Comparison of ENCODE assay signal across 3 cellular contexts in genomic region chr17:78127240-78127887, GRCh38.
TF ChIP-seq lines count a peak whose summit lies in the region.

No MANE protein-coding gene starts in this region.

TF ChIP-seq in SK-N-SH, 30 proteins besides CTCF, POLR2A, EP300 and RAD21 (continued from another document):
- TF ChIP-seq MXI1 (IDR thresholded peaks at IDR 0.05; ENCODE audit: low read depth, low read length) (no peak), FOSL2 (IDR thresholded peaks at IDR 0.05; ENCODE audit: borderline replicate concordance, low read depth) (no peak), JUND (IDR thresholded peaks at IDR 0.05) (no peak)

TF ChIP-seq in SK-N-SH treated with all-trans-retinoic acid at 6 μM for 48 hours, 23 proteins besides CTCF, POLR2A, EP300 and RAD21:
- TF ChIP-seq TSHZ2 (CRISPR knock-in tag; IDR thresholded peaks at IDR 0.05) (no peak), ARNTL (CRISPR knock-in tag; IDR thresholded peaks at IDR 0.05; ENCODE audit: borderline replicate concordance, low read depth) (no peak), OSR1 (CRISPR knock-in tag; IDR thresholded peaks at IDR 0.05) (no peak), ESRRG (CRISPR knock-in tag; IDR thresholded peaks at IDR 0.05) (no peak), ZFP30 (CRISPR knock-in tag; IDR thresholded peaks at IDR 0.05) (no peak), ZFP3 (CRISPR knock-in tag; IDR thresholded peaks at IDR 0.05) (no peak), ZNF8 (CRISPR knock-in tag; IDR thresholded peaks at IDR 0.05) (no peak), ZNF565 (CRISPR knock-in tag; conservative IDR thresholded peaks at IDR 0.05; ENCODE audit: low read depth) (no peak), TOX (CRISPR knock-in tag; IDR thresholded peaks at IDR 0.05; ENCODE audit: borderline replicate concordance) (no peak), TCF4 (CRISPR knock-in tag; IDR thresholded peaks at IDR 0.05; ENCODE audit: borderline replicate concordance) (no peak), PPARA (CRISPR knock-in tag; IDR thresholded peaks at IDR 0.05; ENCODE audit: borderline replicate concordance) (no peak), BACH2 (CRISPR knock-in tag; IDR thresholded peaks at IDR 0.05; ENCODE audit: borderline replicate concordance) (no peak), ZC3H10 (CRISPR knock-in tag; IDR thresholded peaks at IDR 0.05) (no peak), POU6F1 (CRISPR knock-in tag; IDR thresholded peaks at IDR 0.05; ENCODE audit: borderline replicate concordance, low read depth) (no peak), RARB (CRISPR knock-in tag; IDR thresholded peaks at IDR 0.05) (no peak)
- TF ChIP-seq, protein P1, sequence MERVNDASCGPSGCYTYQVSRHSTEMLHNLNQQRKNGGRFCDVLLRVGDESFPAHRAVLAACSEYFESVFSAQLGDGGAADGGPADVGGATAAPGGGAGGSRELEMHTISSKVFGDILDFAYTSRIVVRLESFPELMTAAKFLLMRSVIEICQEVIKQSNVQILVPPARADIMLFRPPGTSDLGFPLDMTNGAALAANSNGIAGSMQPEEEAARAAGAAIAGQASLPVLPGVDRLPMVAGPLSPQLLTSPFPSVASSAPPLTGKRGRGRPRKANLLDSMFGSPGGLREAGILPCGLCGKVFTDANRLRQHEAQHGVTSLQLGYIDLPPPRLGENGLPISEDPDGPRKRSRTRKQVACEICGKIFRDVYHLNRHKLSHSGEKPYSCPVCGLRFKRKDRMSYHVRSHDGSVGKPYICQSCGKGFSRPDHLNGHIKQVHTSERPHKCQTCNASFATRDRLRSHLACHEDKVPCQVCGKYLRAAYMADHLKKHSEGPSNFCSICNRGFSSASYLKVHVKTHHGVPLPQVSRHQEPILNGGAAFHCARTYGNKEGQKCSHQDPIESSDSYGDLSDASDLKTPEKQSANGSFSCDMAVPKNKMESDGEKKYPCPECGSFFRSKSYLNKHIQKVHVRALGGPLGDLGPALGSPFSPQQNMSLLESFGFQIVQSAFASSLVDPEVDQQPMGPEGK (CRISPR knock-in tag; IDR thresholded peaks at IDR 0.05; ENCODE audit: borderline replicate concordance), result no peak

TF ChIP-seq in WTC11, 78 proteins besides CTCF, POLR2A, EP300 and RAD21 (continued from another document and continues in another):
- TF ChIP-seq FOXP4 (CRISPR knock-in tag; IDR thresholded peaks at IDR 0.05), result no peak
- no peak for TF ChIP-seq GTF2I (CRISPR knock-in tag; conservative IDR thresholded peaks at IDR 0.05)
- no peak for TF ChIP-seq ATF2 (CRISPR knock-in tag; IDR thresholded peaks at IDR 0.05; ENCODE audit: borderline replicate concordance, low read depth)
- no peak for TF ChIP-seq RELA (CRISPR knock-in tag; IDR thresholded peaks at IDR 0.05; ENCODE audit: borderline replicate concordance)
- no peak for TF ChIP-seq OVOL2 (CRISPR knock-in tag; IDR thresholded peaks at IDR 0.05; ENCODE audit: borderline replicate concordance)
- TF ChIP-seq, protein P2, sequence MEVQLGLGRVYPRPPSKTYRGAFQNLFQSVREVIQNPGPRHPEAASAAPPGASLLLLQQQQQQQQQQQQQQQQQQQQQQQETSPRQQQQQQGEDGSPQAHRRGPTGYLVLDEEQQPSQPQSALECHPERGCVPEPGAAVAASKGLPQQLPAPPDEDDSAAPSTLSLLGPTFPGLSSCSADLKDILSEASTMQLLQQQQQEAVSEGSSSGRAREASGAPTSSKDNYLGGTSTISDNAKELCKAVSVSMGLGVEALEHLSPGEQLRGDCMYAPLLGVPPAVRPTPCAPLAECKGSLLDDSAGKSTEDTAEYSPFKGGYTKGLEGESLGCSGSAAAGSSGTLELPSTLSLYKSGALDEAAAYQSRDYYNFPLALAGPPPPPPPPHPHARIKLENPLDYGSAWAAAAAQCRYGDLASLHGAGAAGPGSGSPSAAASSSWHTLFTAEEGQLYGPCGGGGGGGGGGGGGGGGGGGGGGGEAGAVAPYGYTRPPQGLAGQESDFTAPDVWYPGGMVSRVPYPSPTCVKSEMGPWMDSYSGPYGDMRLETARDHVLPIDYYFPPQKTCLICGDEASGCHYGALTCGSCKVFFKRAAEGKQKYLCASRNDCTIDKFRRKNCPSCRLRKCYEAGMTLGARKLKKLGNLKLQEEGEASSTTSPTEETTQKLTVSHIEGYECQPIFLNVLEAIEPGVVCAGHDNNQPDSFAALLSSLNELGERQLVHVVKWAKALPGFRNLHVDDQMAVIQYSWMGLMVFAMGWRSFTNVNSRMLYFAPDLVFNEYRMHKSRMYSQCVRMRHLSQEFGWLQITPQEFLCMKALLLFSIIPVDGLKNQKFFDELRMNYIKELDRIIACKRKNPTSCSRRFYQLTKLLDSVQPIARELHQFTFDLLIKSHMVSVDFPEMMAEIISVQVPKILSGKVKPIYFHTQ (CRISPR knock-in tag; IDR thresholded peaks at IDR 0.05), result no peak
- TF ChIP-seq EMX1 (CRISPR knock-in tag; IDR thresholded peaks at IDR 0.05), result no peak
- no peak for TF ChIP-seq ZNF138 (CRISPR knock-in tag; conservative IDR thresholded peaks at IDR 0.05)
- TF ChIP-seq ELF4 (CRISPR knock-in tag; IDR thresholded peaks at IDR 0.05; ENCODE audit: low read depth), result no peak
- TF ChIP-seq, protein P3, sequence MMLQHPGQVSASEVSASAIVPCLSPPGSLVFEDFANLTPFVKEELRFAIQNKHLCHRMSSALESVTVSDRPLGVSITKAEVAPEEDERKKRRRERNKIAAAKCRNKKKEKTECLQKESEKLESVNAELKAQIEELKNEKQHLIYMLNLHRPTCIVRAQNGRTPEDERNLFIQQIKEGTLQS (CRISPR knock-in tag; conservative IDR thresholded peaks at IDR 0.05), result no peak
- TF ChIP-seq, protein P4, sequence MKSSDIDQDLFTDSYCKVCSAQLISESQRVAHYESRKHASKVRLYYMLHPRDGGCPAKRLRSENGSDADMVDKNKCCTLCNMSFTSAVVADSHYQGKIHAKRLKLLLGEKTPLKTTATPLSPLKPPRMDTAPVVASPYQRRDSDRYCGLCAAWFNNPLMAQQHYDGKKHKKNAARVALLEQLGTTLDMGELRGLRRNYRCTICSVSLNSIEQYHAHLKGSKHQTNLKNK (CRISPR knock-in tag; IDR thresholded peaks at IDR 0.05), result no peak
- TF ChIP-seq TP53 (CRISPR knock-in tag; IDR thresholded peaks at IDR 0.05), result no peak
- TF ChIP-seq ZNF317 (CRISPR knock-in tag; IDR thresholded peaks at IDR 0.05; ENCODE audit: borderline replicate concordance, low read depth), result no peak
- TF ChIP-seq, protein P5, sequence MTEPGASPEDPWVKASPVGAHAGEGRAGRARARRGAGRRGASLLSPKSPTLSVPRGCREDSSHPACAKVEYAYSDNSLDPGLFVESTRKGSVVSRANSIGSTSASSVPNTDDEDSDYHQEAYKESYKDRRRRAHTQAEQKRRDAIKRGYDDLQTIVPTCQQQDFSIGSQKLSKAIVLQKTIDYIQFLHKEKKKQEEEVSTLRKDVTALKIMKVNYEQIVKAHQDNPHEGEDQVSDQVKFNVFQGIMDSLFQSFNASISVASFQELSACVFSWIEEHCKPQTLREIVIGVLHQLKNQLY (CRISPR knock-in tag; IDR thresholded peaks at IDR 0.05), result no peak
- TF ChIP-seq KAT7 (CRISPR knock-in tag; IDR thresholded peaks at IDR 0.05; ENCODE audit: borderline replicate concordance), result no peak
- peak; percentile 18; the same call in 1 of the 2 replicates for TF ChIP-seq ZNF423 (CRISPR knock-in tag; IDR thresholded peaks at IDR 0.05)
- TF ChIP-seq SP1 (CRISPR knock-in tag; conservative IDR thresholded peaks at IDR 0.05), result no peak
- TF ChIP-seq, protein P6, sequence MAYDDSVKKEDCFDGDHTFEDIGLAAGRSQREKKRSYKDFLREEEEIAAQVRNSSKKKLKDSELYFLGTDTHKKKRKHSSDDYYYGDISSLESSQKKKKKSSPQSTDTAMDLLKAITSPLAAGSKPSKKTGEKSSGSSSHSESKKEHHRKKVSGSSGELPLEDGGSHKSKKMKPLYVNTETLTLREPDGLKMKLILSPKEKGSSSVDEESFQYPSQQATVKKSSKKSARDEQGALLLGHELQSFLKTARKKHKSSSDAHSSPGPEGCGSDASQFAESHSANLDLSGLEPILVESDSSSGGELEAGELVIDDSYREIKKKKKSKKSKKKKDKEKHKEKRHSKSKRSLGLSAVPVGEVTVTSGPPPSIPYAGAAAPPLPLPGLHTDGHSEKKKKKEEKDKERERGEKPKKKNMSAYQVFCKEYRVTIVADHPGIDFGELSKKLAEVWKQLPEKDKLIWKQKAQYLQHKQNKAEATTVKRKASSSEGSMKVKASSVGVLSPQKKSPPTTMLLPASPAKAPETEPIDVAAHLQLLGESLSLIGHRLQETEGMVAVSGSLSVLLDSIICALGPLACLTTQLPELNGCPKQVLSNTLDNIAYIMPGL (CRISPR knock-in tag; IDR thresholded peaks at IDR 0.05), result no peak
- TF ChIP-seq GRHL2 (CRISPR knock-in tag; IDR thresholded peaks at IDR 0.05; ENCODE audit: insufficient replicate concordance, severe bottlenecking), result no peak
- no peak for TF ChIP-seq HMGA2 (CRISPR knock-in tag; IDR thresholded peaks at IDR 0.05)
- TF ChIP-seq, protein P7, sequence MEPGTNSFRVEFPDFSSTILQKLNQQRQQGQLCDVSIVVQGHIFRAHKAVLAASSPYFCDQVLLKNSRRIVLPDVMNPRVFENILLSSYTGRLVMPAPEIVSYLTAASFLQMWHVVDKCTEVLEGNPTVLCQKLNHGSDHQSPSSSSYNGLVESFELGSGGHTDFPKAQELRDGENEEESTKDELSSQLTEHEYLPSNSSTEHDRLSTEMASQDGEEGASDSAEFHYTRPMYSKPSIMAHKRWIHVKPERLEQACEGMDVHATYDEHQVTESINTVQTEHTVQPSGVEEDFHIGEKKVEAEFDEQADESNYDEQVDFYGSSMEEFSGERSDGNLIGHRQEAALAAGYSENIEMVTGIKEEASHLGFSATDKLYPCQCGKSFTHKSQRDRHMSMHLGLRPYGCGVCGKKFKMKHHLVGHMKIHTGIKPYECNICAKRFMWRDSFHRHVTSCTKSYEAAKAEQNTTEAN (CRISPR knock-in tag; IDR thresholded peaks at IDR 0.05), result no peak
- TF ChIP-seq ATF1 (CRISPR knock-in tag; IDR thresholded peaks at IDR 0.05), result no peak
- TF ChIP-seq, protein P8, sequence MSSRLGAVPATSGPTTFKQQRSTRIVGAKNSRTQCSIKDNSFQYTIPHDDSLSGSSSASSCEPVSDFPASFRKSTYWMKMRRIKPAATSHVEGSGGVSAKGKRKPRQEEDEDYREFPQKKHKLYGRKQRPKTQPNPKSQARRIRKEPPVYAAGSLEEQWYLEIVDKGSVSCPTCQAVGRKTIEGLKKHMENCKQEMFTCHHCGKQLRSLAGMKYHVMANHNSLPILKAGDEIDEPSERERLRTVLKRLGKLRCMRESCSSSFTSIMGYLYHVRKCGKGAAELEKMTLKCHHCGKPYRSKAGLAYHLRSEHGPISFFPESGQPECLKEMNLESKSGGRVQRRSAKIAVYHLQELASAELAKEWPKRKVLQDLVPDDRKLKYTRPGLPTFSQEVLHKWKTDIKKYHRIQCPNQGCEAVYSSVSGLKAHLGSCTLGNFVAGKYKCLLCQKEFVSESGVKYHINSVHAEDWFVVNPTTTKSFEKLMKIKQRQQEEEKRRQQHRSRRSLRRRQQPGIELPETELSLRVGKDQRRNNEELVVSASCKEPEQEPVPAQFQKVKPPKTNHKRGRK (CRISPR knock-in tag; IDR thresholded peaks at IDR 0.05; ENCODE audit: borderline replicate concordance), result no peak
- no peak for TF ChIP-seq ZNF219 (CRISPR knock-in tag; IDR thresholded peaks at IDR 0.05; ENCODE audit: borderline replicate concordance)
- TF ChIP-seq, protein P9, sequence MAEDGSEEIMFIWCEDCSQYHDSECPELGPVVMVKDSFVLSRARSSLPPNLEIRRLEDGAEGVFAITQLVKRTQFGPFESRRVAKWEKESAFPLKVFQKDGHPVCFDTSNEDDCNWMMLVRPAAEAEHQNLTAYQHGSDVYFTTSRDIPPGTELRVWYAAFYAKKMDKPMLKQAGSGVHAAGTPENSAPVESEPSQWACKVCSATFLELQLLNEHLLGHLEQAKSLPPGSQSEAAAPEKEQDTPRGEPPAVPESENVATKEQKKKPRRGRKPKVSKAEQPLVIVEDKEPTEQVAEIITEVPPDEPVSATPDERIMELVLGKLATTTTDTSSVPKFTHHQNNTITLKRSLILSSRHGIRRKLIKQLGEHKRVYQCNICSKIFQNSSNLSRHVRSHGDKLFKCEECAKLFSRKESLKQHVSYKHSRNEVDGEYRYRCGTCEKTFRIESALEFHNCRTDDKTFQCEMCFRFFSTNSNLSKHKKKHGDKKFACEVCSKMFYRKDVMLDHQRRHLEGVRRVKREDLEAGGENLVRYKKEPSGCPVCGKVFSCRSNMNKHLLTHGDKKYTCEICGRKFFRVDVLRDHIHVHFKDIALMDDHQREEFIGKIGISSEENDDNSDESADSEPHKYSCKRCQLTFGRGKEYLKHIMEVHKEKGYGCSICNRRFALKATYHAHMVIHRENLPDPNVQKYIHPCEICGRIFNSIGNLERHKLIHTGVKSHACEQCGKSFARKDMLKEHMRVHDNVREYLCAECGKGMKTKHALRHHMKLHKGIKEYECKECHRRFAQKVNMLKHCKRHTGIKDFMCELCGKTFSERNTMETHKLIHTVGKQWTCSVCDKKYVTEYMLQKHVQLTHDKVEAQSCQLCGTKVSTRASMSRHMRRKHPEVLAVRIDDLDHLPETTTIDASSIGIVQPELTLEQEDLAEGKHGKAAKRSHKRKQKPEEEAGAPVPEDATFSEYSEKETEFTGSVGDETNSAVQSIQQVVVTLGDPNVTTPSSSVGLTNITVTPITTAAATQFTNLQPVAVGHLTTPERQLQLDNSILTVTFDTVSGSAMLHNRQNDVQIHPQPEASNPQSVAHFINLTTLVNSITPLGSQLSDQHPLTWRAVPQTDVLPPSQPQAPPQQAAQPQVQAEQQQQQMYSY (CRISPR knock-in tag; IDR thresholded peaks at IDR 0.05), result no peak
- 0 out of 2 replicates have a peak, but pooled peaks have one; percentile 43 for TF ChIP-seq ETV6 (CRISPR knock-in tag; IDR thresholded peaks at IDR 0.05)
- TF ChIP-seq MXD4 (CRISPR knock-in tag; IDR thresholded peaks at IDR 0.05; ENCODE audit: borderline replicate concordance), result no peak
- no peak for TF ChIP-seq NR1H2 (CRISPR knock-in tag; IDR thresholded peaks at IDR 0.05)
